Comparison of ENCODE assay signal across 18 cellular contexts in the genomic region with DNA sequence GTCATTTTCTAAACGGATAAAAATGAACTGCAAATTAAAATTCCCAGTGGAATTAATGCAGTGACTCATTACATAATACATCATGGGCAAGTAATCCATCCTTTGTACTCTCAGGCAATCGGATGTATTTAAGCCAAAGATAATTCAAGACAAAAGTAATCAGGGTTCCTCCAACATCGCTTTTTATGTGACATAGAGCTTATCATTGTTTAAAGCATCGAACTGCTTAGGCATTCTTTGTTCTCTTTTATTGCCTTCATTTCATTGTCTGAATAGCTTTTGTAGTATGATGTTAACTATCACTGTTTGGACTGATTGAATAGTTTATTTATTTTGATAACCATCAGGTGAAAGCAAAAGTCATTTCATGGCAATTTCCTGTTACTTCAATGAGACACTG.
A peak's percentile ranks its signal among the peaks of the same experiment; 100 is the strongest.
DNase-seq lines count a peak whose midpoint lies in the region; ATAC-seq, FAIRE-seq and TF ChIP-seq lines count a peak whose summit lies in the region.
"Had no signal": no experiment of that assay in that cellular context is flagged by ENCODE, and none has a peak within 500 bp of the region (broad histone marks: within the 10 kb centered on the region; RNA-seq: fewer than 3 reads in every experiment).

No MANE protein-coding gene starts in this region.

- H3K27me3 Mint-ChIP-seq in astrocyte (ENCODE audit: low read depth, unreplicated experiment) (no peaks in the 10 kb centered on the region), osteocyte (ENCODE audit: unreplicated experiment) (no peaks in the 10 kb centered on the region)
- peaks cover 6% of the 10 kb centered on the region for H3K27me3 Mint-ChIP-seq in activated CD8-positive, alpha-beta memory T cell treated with anti-CD3 and anti-CD28 coated beads, Interleukin-2, amount 10 ng/mL, durations not matched to agents 7 days and 5 days
- H3K27me3 Mint-ChIP-seq: T-helper 17 cell had no signal

- H3K4me3 Mint-ChIP-seq in astrocyte (ENCODE audit: unreplicated experiment) (no peak overlapping the region), osteocyte (ENCODE audit: unreplicated experiment) (no peak overlapping the region)
- no peak overlapping the region for H3K4me3 Mint-ChIP-seq in activated CD8-positive, alpha-beta memory T cell treated with anti-CD3 and anti-CD28 coated beads, Interleukin-2, amount 10 ng/mL, durations not matched to agents 7 days and 5 days
- H3K4me3 Mint-ChIP-seq: T-helper 17 cell had no signal

- H3K9ac ChIP-seq in DND-41 (ENCODE audit: low read depth, low read length) (no peak overlapping the region), astrocyte (ENCODE audit: low read length) (no peak overlapping the region)
- H3K9ac ChIP-seq: BLaER1 treated with 17β-estradiol and CSF1 and Interleukin-3, amounts not matched to agents 10 nM and 100 nM had no signal

- H3K9me3 Mint-ChIP-seq in astrocyte (ENCODE audit: unreplicated experiment) (no peaks in the 10 kb centered on the region), osteocyte (ENCODE audit: unreplicated experiment) (no peaks in the 10 kb centered on the region)
- H3K9me3 Mint-ChIP-seq in activated CD8-positive, alpha-beta memory T cell treated with anti-CD3 and anti-CD28 coated beads, Interleukin-2, amount 10 ng/mL, durations not matched to agents 7 days and 5 days (ENCODE audit: low read depth), result no peaks in the 10 kb centered on the region

- DNase-seq in DND-41 (no peak), NCI-H146 (lab: John Stamatoyannopoulos, UW) (peak; percentile 81), astrocyte (ENCODE audit: low read depth) (peak; percentile 21), osteocyte (ENCODE audit: extremely low spot score, unreplicated experiment) (no peak), NOMO-1 treated with DMSO at 0.1 percent for 48 hours (lab: John Stamatoyannopoulos, UW; ENCODE audit: unreplicated experiment) (no peak), inferior parietal cortex (ENCODE audit: extremely low spot score) (no peak)
- DNase-seq in activated CD8-positive, alpha-beta memory T cell treated with anti-CD3 and anti-CD28 coated beads, Interleukin-2, amount 10 ng/mL, durations not matched to agents 7 days and 5 days, result no peak
- DNase-seq: DMS153, KBM-7, NCI-H1105, NCI-H2107, NCI-H774, T-helper 17 cell had no signal

- H3K79me2 ChIP-seq in DND-41 (ENCODE audit: insufficient read depth, low read length) (no peaks in the 10 kb centered on the region), astrocyte (ENCODE audit: insufficient read depth, low read length) (no peaks in the 10 kb centered on the region)

- H3K27ac Mint-ChIP-seq in astrocyte (ENCODE audit: unreplicated experiment) (no peak overlapping the region), osteocyte (ENCODE audit: unreplicated experiment) (peak overlapping the region; percentile 57)
- no peak overlapping the region for H3K27ac Mint-ChIP-seq in activated CD8-positive, alpha-beta memory T cell treated with anti-CD3 and anti-CD28 coated beads, Interleukin-2, amount 10 ng/mL, durations not matched to agents 7 days and 5 days
- H3K27ac Mint-ChIP-seq: T-helper 17 cell had no signal

- H3K36me3 ChIP-seq in DND-41 (ENCODE audit: insufficient read depth, low read length) (no peaks in the 10 kb centered on the region), astrocyte (ENCODE audit: insufficient read depth, low read length) (no peaks in the 10 kb centered on the region)
- H3K36me3 ChIP-seq: BLaER1 treated with 17β-estradiol and CSF1 and Interleukin-3, amounts not matched to agents 10 nM and 100 nM had no signal

- H3K4me1 Mint-ChIP-seq in astrocyte (ENCODE audit: low read depth, unreplicated experiment) (no peaks in the 10 kb centered on the region), osteocyte (ENCODE audit: unreplicated experiment) (peaks cover 49% of the 10 kb centered on the region)
- no peaks in the 10 kb centered on the region for H3K4me1 Mint-ChIP-seq in activated CD8-positive, alpha-beta memory T cell treated with anti-CD3 and anti-CD28 coated beads, Interleukin-2, amount 10 ng/mL, durations not matched to agents 7 days and 5 days
- H3K4me1 Mint-ChIP-seq: T-helper 17 cell had no signal

- H3K36me3 Mint-ChIP-seq in astrocyte (ENCODE audit: low read depth, unreplicated experiment), result no peaks in the 10 kb centered on the region
- H3K36me3 Mint-ChIP-seq in osteocyte (ENCODE audit: unreplicated experiment), result peaks cover 39% of the 10 kb centered on the region
- H3K36me3 Mint-ChIP-seq in activated CD8-positive, alpha-beta memory T cell treated with anti-CD3 and anti-CD28 coated beads, Interleukin-2, amount 10 ng/mL, durations not matched to agents 7 days and 5 days, result no peaks in the 10 kb centered on the region

- H3K4me2 ChIP-seq in DND-41 (ENCODE audit: insufficient read depth, low read length), result no peak overlapping the region
- H3K4me2 ChIP-seq in astrocyte (ENCODE audit: low read length), result no peak overlapping the region
- H3K4me2 ChIP-seq: BLaER1 treated with 17β-estradiol and CSF1 and Interleukin-3, amounts not matched to agents 10 nM and 100 nM had no signal

- H3K27me3 ChIP-seq in DND-41 (ENCODE audit: insufficient read depth, low read length, poor library complexity) (no peaks in the 10 kb centered on the region), astrocyte (ENCODE audit: insufficient read depth, low read length) (no peaks in the 10 kb centered on the region)
- H3K27me3 ChIP-seq: BLaER1 treated with 17β-estradiol and CSF1 and Interleukin-3, amounts not matched to agents 10 nM and 100 nM had no signal

- H3K9me3 ChIP-seq in DND-41 (ENCODE audit: insufficient read depth, low read length, severe bottlenecking) (no peaks in the 10 kb centered on the region), astrocyte (ENCODE audit: insufficient read depth, low read depth, low read length) (no peaks in the 10 kb centered on the region)
- H3K9me3 ChIP-seq: BLaER1 treated with 17β-estradiol and CSF1 and Interleukin-3, amounts not matched to agents 10 nM and 100 nM had no signal

- H2AFZ ChIP-seq in DND-41 (ENCODE audit: low read depth, low read length), result 0 out of 2 replicates have a peak overlapping the region, but pooled peaks have one; percentile 26
- H2AFZ ChIP-seq in astrocyte (ENCODE audit: low read depth, low read length), result no peak overlapping the region

- H4K20me1 ChIP-seq in DND-41 (ENCODE audit: insufficient read depth, low read length) (no peaks in the 10 kb centered on the region), astrocyte (ENCODE audit: insufficient read depth, low read length) (no peaks in the 10 kb centered on the region)
- H4K20me1 ChIP-seq: BLaER1 treated with 17β-estradiol and CSF1 and Interleukin-3, amounts not matched to agents 10 nM and 100 nM had no signal

- H3K27ac ChIP-seq in DND-41 (ENCODE audit: low read length) (no peak overlapping the region), astrocyte (ENCODE audit: low read depth, low read length) (no peak overlapping the region)
- H3K27ac ChIP-seq: BLaER1 treated with 17β-estradiol and CSF1 and Interleukin-3, amounts not matched to agents 10 nM and 100 nM; SK-N-MC had no signal

- CTCF ChIA-PET in activated CD8-positive, alpha-beta memory T cell treated with anti-CD3 and anti-CD28 coated beads, Interleukin-2, amount 10 ng/mL, durations not matched to agents 7 days and 5 days (lab: Charles Lee), result no interaction called here

- FAIRE-seq in astrocyte (lab: Jason Lieb, UNC), result peak; percentile 29
- FAIRE-seq: GM12891, H1 had no signal

- TF ChIP-seq CTCF in DND-41 (IDR thresholded peaks at IDR 0.05; ENCODE audit: borderline replicate concordance, extremely low read depth, low read length, poor library complexity, severe bottlenecking) (no peak), astrocyte (IDR thresholded peaks at IDR 0.05; ENCODE audit: insufficient read depth, low read depth, low read length) (no peak), osteocyte (IDR thresholded peaks at IDR 0.05) (no peak)

- no peak overlapping the region for H3K4me3 ChIP-seq in DND-41 (ENCODE audit: low read depth in 1 of 2, low read length in 2 of 2)
- no peak overlapping the region for H3K4me3 ChIP-seq in astrocyte (ENCODE audit: insufficient read depth, low read depth, low read length)
- H3K4me3 ChIP-seq: BLaER1 treated with 17β-estradiol and CSF1 and Interleukin-3, amounts not matched to agents 10 nM and 100 nM; SK-N-MC had no signal

- ATAC-seq in DND-41 (ENCODE audit: insufficient read depth, low read depth), result no peak
- ATAC-seq in GM19397 (IDR thresholded peaks at IDR 0.05; ENCODE audit: unreplicated experiment), result no peak
- ATAC-seq in activated CD8-positive, alpha-beta memory T cell treated with anti-CD3 and anti-CD28 coated beads, Interleukin-2, amount 10 ng/mL, durations not matched to agents 7 days and 5 days, result no peak
- ATAC-seq: T-helper 17 cell had no signal

- H3K4me1 ChIP-seq in DND-41 (ENCODE audit: insufficient read depth, low read length), result no peaks in the 10 kb centered on the region
- H3K4me1 ChIP-seq in astrocyte (ENCODE audit: insufficient read depth, low read length), result no peaks in the 10 kb centered on the region
- H3K4me1 ChIP-seq: BLaER1 treated with 17β-estradiol and CSF1 and Interleukin-3, amounts not matched to agents 10 nM and 100 nM had no signal

Comparison
In these comparisons a context has a peak if more than half of its experiments do, and no peak if none do; other contexts are left out.
1. DNase-seq: peak in NCI-H146 (single experiment) and astrocyte (single experiment); none in DND-41 (single experiment), osteocyte (single experiment), NOMO-1 treated with DMSO at 0.1 percent for 48 hours (single experiment), activated CD8-positive, alpha-beta memory T cell treated with anti-CD3 and anti-CD28 coated beads, Interleukin-2, amount 10 ng/mL, durations not matched to agents 7 days and 5 days (single experiment) and inferior parietal cortex (single experiment).